ENCODE assay signal across 8 cellular contexts in the genomic region with DNA sequence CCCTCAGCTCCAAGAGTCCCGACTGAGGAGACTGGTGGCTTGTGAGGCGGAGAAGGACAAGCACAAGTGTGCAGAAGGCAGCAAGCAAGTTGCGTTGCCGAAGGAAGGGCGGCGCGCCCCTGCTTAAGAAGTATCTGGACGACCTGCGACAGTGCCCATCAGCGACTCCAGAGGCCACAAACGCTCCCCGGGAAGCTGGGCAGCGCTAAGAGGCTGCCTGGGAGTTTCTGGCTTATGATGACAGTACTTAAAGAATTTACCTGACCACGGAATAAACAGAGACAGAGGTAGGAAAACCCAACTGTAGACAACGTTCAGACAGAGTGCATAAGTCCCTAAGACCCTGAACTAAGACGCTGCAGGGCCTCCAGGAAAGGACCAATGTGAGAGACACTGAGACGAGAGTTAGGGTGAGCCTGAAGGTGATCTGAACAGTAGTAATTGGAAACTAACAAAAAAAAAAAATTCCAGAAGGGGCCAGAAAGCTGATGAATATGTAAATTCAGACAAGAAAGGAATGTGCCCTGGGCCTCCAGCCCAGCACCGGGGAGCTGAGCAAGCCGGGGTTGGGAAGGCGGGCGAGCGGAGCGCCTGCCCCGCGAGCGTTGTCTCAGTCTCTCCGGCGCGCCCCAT. TPM values are rescaled to one million over a fixed set of nuclear protein-coding genes. Genes with fewer than 3 reads are reported as not detected.
DNase-seq lines count a peak whose midpoint lies in the region; ATAC-seq, FAIRE-seq and TF ChIP-seq lines count a peak whose summit lies in the region.

No MANE protein-coding gene starts in this region.

- 9% methylated on average over 28 of the region's 29 CpGs for WGBS in K562 (ENCODE audit: insufficient coverage, low coverage, missing lambda C conversion rate)
- WGBS in liver, result 29% methylated on average over 29 of the region's 29 CpGs

- H3K9ac ChIP-seq in K562 (ENCODE audit: insufficient read depth in 1 of 2, low read depth in 2 of 2, low read length in 2 of 2) (peak overlapping the region; percentile 75 to 97), liver (ENCODE audit: low read depth in 1 of 2, low read length in 2 of 2) (no peak overlapping the region)

- peak overlapping the region; percentile 86 for H3K4me2 ChIP-seq in K562 (ENCODE audit: insufficient read depth, low read length)

- TF ChIP-seq EP300 in K562 (IDR thresholded peaks at IDR 0.05; ENCODE audit: low read length), result no peak

- peak overlapping the region; percentile 74 for H3K4me3 ChIP-seq in LNCaP clone FGC (ENCODE audit: low read depth, low read length)
- H3K4me3 ChIP-seq in K562, result peak overlapping the region; percentile 85
- H3K4me3 ChIP-seq in liver (ENCODE audit: low read depth in 1 of 3, low read length in 3 of 3), result peak overlapping the region in 2 of 3 donors; percentile 38 to 51

- H3K27me3 ChIP-seq in K562 (ENCODE audit: control insufficient read depth in 2 of 2, insufficient read depth in 2 of 2, low read length in 2 of 2) (no peaks in the 10 kb centered on the region), liver (ENCODE audit: control insufficient read depth in 4 of 4, insufficient read depth in 4 of 4, low read length in 3 of 4) (peaks cover 0 to 4% (median 0%) of the 10 kb centered on the region in 4 donors)

- H3K27ac Mint-ChIP-seq in type B pancreatic cell, result peak overlapping the region; percentile 87

- H2AFZ ChIP-seq in K562 (ENCODE audit: low read depth, low read length), result peak overlapping the region; percentile 88

- TF ChIP-seq CTCF in LNCaP clone FGC (IDR thresholded peaks at IDR 0.05; ENCODE audit: control insufficient read depth, extremely low read depth, insufficient read depth) (no peak), K562 (IDR thresholded peaks at IDR 0.05 in 2 of 3, conservative IDR thresholded peaks at IDR 0.05 in 1 of 3; ENCODE audit: insufficient read depth in 2 of 3, low read depth in 1 of 3, low read length in 3 of 3) (no peak), liver (IDR thresholded peaks at IDR 0.05; ENCODE audit: low read depth, low read length, missing input control) (no peak), type B pancreatic cell (conservative IDR thresholded peaks at IDR 0.05) (no peak)

- BruUV-seq in K562 (replicated peaks; lab: Mats Ljungman, UMichigan), result no TSS peak

- ATAC-seq in K562, result peak; percentile 6
- no peak for ATAC-seq in GM21360 (IDR thresholded peaks at IDR 0.05; ENCODE audit: unreplicated experiment)

- H3K9me3 Mint-ChIP-seq in type B pancreatic cell, result no peaks in the 10 kb centered on the region

- intact Hi-C loops in K562 (cut with micrococcal nuclease), result loop anchor here (5.0 kb wide), 1 partner anchor 72 kb away; no protein-coding TSS in a partner anchor

- TF ChIP-seq POLR2A in K562 (conservative IDR thresholded peaks at IDR 0.05), result no peak

- no peaks in the 10 kb centered on the region for H3K9me1 ChIP-seq in K562 (ENCODE audit: control insufficient read depth, insufficient read depth, low read length)

- POLR2A ChIA-PET in K562 (lab: Yijun Ruan, JAX), result interaction anchor here (0.6 to 1.5 kb wide), 10 partner anchors 9 to 1907 kb away, joined by 3 to 7 read pairs (median 4); a partner anchor contains a TSS

- H3K4me1 ChIP-seq in K562 (replicated peaks in 1 of 2; ENCODE audit: control insufficient read depth in 2 of 2, insufficient read depth in 2 of 2, low read length in 2 of 2) (peaks cover 23 to 34% of the 10 kb centered on the region in 2 experiments), liver (ENCODE audit: control insufficient read depth in 4 of 4, insufficient read depth in 4 of 4, low read length in 3 of 4) (peaks cover 9 to 26% (median 19%) of the 10 kb centered on the region in 4 donors)

- in situ Hi-C loops in K562 (cut with MboI), result no loop called here

- DNase-seq in stimulated activated CD4-positive, alpha-beta T cell treated with anti-CD3 and anti-CD28 coated beads, Interleukin-4, amount 100 ng/mL, for 1 hour, result peak; percentile 3
- DNase-seq in stimulated activated CD4-positive, alpha-beta T cell treated with anti-CD3 and anti-CD28 coated beads, Interleukin-4, amount 100 ng/mL, for 24 hours, result no peak
- DNase-seq in LNCaP clone FGC (ENCODE audit: low read depth), result no peak
- peak in 1 of 4 experiments; percentile 54 for DNase-seq in K562 (ENCODE audit: extremely low read depth in 1 of 4, low spot score in 3 of 4)
- no peak for DNase-seq in type B pancreatic cell (ENCODE audit: extremely low spot score, unreplicated experiment)
- no peak for DNase-seq in SKM-1 (lab: John Stamatoyannopoulos, UW; ENCODE audit: unreplicated experiment)

- CTCF ChIA-PET in K562 (lab: Yijun Ruan, JAX; ENCODE audit: low intra/inter-chr PET ratio), result interaction anchor here (0.5 to 1.8 kb wide), 2 partner anchors 19 to 159 kb away, joined by 3 to 5 read pairs; no protein-coding TSS in a partner anchor

- H3K4me1 Mint-ChIP-seq in type B pancreatic cell (ENCODE audit: unreplicated experiment), result peaks cover 8% of the 10 kb centered on the region

- FAIRE-seq in K562 (lab: Jason Lieb, UNC), result no peak

- peaks cover 66% of the 10 kb centered on the region for H3K27me3 Mint-ChIP-seq in type B pancreatic cell

- H3K79me2 ChIP-seq in K562 (ENCODE audit: control insufficient read depth, insufficient read depth, low read length), result peaks cover 59% of the 10 kb centered on the region

- peaks cover 12% of the 10 kb centered on the region; the same call in 1 of the 2 replicates for H4K20me1 ChIP-seq in K562 (replicated peaks; ENCODE audit: control insufficient read depth, insufficient read depth, low read length)

- TF ChIP-seq RAD21 in K562 (CRISPR knock-in tag; conservative IDR thresholded peaks at IDR 0.05 in 1 of 2, IDR thresholded peaks at IDR 0.05 in 1 of 2) (no peak), liver (IDR thresholded peaks at IDR 0.05) (no peak)

- peak overlapping the region; percentile 92 for H3K4me3 Mint-ChIP-seq in type B pancreatic cell

- H3K9me3 ChIP-seq in K562 (replicated peaks; ENCODE audit: control insufficient read depth, insufficient read depth, low read depth, low read length), result no peaks in the 10 kb centered on the region
- no peaks in the 10 kb centered on the region for H3K9me3 ChIP-seq in liver (ENCODE audit: control insufficient read depth in 4 of 4, low read length in 3 of 4)

- peak overlapping the region; percentile 76; the same call in 2 of the 3 replicates for H3K27ac ChIP-seq in K562 (ENCODE audit: extremely low read depth, low read depth, low read length)
- no peak overlapping the region for H3K27ac ChIP-seq in liver (ENCODE audit: low read depth in 1 of 2, low read length in 2 of 2)

- no peaks in the 10 kb centered on the region for H3K36me3 Mint-ChIP-seq in type B pancreatic cell

- H3K36me3 ChIP-seq in K562 (ENCODE audit: control insufficient read depth, insufficient read depth, low read length), result peaks cover 3% of the 10 kb centered on the region; the same call in 1 of the 3 replicates
- H3K36me3 ChIP-seq in liver (ENCODE audit: control insufficient read depth in 4 of 4, insufficient read depth in 3 of 4, low read depth in 1 of 4, low read length in 3 of 4), result no peaks in the 10 kb centered on the region

TF ChIP-seq in K562, 482 proteins besides CTCF, POLR2A, EP300 and RAD21 (continues in another document):
- no peak for TF ChIP-seq DDX20 (tag; IDR thresholded peaks at IDR 0.05; ENCODE audit: low read depth)
- TF ChIP-seq, protein P1, sequence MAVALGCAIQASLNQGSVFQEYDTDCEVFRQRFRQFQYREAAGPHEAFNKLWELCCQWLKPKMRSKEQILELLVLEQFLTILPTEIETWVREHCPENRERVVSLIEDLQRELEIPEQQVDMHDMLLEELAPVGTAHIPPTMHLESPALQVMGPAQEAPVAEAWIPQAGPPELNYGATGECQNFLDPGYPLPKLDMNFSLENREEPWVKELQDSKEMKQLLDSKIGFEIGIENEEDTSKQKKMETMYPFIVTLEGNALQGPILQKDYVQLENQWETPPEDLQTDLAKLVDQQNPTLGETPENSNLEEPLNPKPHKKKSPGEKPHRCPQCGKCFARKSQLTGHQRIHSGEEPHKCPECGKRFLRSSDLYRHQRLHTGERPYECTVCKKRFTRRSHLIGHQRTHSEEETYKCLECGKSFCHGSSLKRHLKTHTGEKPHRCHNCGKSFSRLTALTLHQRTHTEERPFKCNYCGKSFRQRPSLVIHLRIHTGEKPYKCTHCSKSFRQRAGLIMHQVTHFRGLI (CRISPR knock-in tag; IDR thresholded peaks at IDR 0.05), result no peak

TF ChIP-seq in liver, 16 proteins besides CTCF, POLR2A, EP300 and RAD21:
- no peak for TF ChIP-seq TAF1 (conservative IDR thresholded peaks at IDR 0.05)

RNA-seq across cellular contexts. Expression of a gene that starts 1.0 kb away (rescaled TPM):
- 124 and 131 TPM in 2 replicates for total RNA-seq in K562 (2011; cell fraction: chromatin; rRNA removed; ENCODE audit: low replicate concordance)
- total RNA-seq in K562 (2011; cell fraction: nucleolus; rRNA removed), result 33.5 and 46.1 TPM in 2 replicates
- total RNA-seq in K562 (2011; cell fraction: nucleoplasm; rRNA removed), result 48.8 and 79.4 TPM in 2 replicates
- 16.3 and 22.1 TPM in 2 replicates for total RNA-seq in K562 (2014; rRNA removed)
- 33.4 and 39.0 TPM in 2 replicates for total RNA-seq in K562 (2014; rRNA removed; fragmentation: Illumina TruSeq; extraction: Trizol)
- total RNA-seq in K562 (2015; rRNA removed; fragmentation: Illumina TruSeq; extraction: Trizol), result 25.4 and 26.5 TPM in 2 replicates
- total RNA-seq in K562 (2021), result 35.0 and 37.2 TPM in 2 replicates
- 23.8 and 34.0 TPM in 2 replicates for polyA plus RNA-seq in K562 (2011; rRNA removed)
- polyA plus RNA-seq in K562 (2011; cell fraction: cytosol; rRNA removed), result 7.9 and 9.7 TPM in 2 replicates
- 50.5 and 63.2 TPM in 2 replicates for polyA plus RNA-seq in K562 (2011; cell fraction: nucleus; rRNA removed)
- polyA plus RNA-seq in K562 (2012), result 13.1 and 17.7 TPM in 2 replicates
- polyA plus RNA-seq in K562 (2014; fragmentation: Illumina TruSeq; extraction: Trizol), result 24.9 and 29.9 TPM in 2 replicates
- 1 to 10 TPM; 4.8 to 6.8 TPM for polyA plus RNA-seq in K562 (2014; fragmentation: Nextera tagmentation; extraction: Ambion mirVana)
- 20.3 and 21.2 TPM in 2 replicates for polyA plus RNA-seq in K562 (2014; rRNA removed)
- polyA minus RNA-seq in K562 (2011; rRNA and poly(A)+ RNA removed), result 70.4 and 71.2 TPM in 2 replicates
- 20.3 and 33.0 TPM in 2 replicates for polyA minus RNA-seq in K562 (2011; cell fraction: cytosol; rRNA and poly(A)+ RNA removed)
- polyA minus RNA-seq in K562 (2011; cell fraction: nucleus; rRNA and poly(A)+ RNA removed), result 46.0 and 48.3 TPM in 2 replicates
- 1 to 10 TPM; 1.1 to 3.0 TPM for total RNA-seq in liver
- 1 to 10 TPM in 1 of 2 donors, under 1 TPM in 1; 0.28 to 1.2 TPM for polyA plus RNA-seq in liver
- total RNA-seq in type B pancreatic cell (ENCODE audit: low replicate concordance), result 18.3 and 43.7 TPM in 2 replicates

Comparison
In these comparisons a context has a peak if more than half of its experiments do, and no peak if none do; other contexts are left out.
1. H3K9ac ChIP-seq: peak in K562 (2 of 2); none in liver (0 of 2).
2. Peak in every context shown above with its lines, with median percentiles within 50 percentile points of each other: H3K4me3 ChIP-seq.